Comparison of ENCODE assay signal across 21 cellular contexts in the genomic region with DNA sequence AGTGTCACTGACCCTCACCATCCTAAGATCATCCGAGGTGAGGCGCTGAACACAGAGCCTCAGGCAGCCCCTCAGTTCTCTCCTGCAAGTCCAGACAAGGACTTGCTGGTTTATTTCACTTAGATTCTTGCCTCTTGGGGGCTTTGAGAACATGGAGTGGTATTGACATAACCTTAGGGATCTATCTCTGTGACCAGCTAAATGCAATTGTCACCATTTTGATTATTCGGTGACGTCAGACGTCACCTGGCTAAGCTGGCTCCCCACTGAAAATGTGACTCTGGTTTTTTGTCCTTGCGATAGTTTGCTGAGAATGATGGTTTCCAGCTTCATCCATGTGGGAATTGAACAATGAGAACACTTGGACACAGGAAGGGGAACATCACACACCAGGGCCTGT. TPM values are rescaled to one million over a fixed set of nuclear protein-coding genes. Genes with fewer than 3 reads are reported as not detected.
A peak's percentile ranks its signal among the peaks of the same experiment; 100 is the strongest.
DNase-seq lines count a peak whose midpoint lies in the region; ATAC-seq, FAIRE-seq and TF ChIP-seq lines count a peak whose summit lies in the region.
"Had no signal": no experiment of that assay in that cellular context is flagged by ENCODE, and none has a peak within 500 bp of the region (broad histone marks: within the 10 kb centered on the region; RNA-seq: fewer than 3 reads in every experiment).

No MANE protein-coding gene starts in this region.

- TF ChIP-seq POLR2A in HepG2 (IDR thresholded peaks at IDR 0.05; ENCODE audit: insufficient read depth in 1 of 2, low read depth in 2 of 2, low read length in 2 of 2) (no peak), right lobe of liver (IDR thresholded peaks at IDR 0.05) (no peak), K562 (conservative IDR thresholded peaks at IDR 0.05) (no peak)

- no peak overlapping the region for H4K8ac ChIP-seq in neuronal stem cell (ENCODE audit: low read depth, low read length)

- ATAC-seq in HepG2 (no peak), right lobe of liver (no peak), K562 (no peak)
- no peak for ATAC-seq in effector memory CD8-positive, alpha-beta T cell (replicated peaks)
- ATAC-seq: CD8-positive, alpha-beta T cell had no signal

- H3K4me3 ChIP-seq in HepG2 (replicated peaks in 1 of 3; ENCODE audit: insufficient read depth in 1 of 3, low read depth in 2 of 3, low read length in 3 of 3) (no peak overlapping the region), right lobe of liver (no peak overlapping the region), K562 (no peak overlapping the region), neuronal stem cell (ENCODE audit: low read length in 2 of 2) (no peak overlapping the region)
- H3K4me3 ChIP-seq: BLaER1, GM23248, HAP-1 had no signal

- H4K91ac ChIP-seq in neuronal stem cell (ENCODE audit: low read depth, low read length, poor library complexity) = no peak overlapping the region

- no peaks in the 10 kb centered on the region for H4K20me1 ChIP-seq in HepG2 (ENCODE audit: insufficient read depth, low read length)
- no peaks in the 10 kb centered on the region for H4K20me1 ChIP-seq in K562 (replicated peaks; ENCODE audit: control insufficient read depth, insufficient read depth, low read length)
- H4K20me1 ChIP-seq: BLaER1 had no signal

- no peaks in the 10 kb centered on the region for H3K36me3 Mint-ChIP-seq in effector memory CD8-positive, alpha-beta T cell (ENCODE audit: insufficient read depth)
- H3K36me3 Mint-ChIP-seq: CD4-positive, CD25-positive, alpha-beta regulatory T cell; CD8-positive, alpha-beta T cell had no signal

- H3K4me2 ChIP-seq in HepG2 (ENCODE audit: low read depth, low read length) (no peak overlapping the region), K562 (ENCODE audit: insufficient read depth, low read length) (no peak overlapping the region), neuronal stem cell (ENCODE audit: insufficient read depth, low read length, poor library complexity, severe bottlenecking) (no peak overlapping the region)
- H3K4me2 ChIP-seq: BLaER1 had no signal

- H3K79me2 ChIP-seq in HepG2 (ENCODE audit: insufficient read depth, low read length) = no peaks in the 10 kb centered on the region
- H3K79me2 ChIP-seq in K562 (ENCODE audit: control insufficient read depth, insufficient read depth, low read length) = no peaks in the 10 kb centered on the region

- H2BK15ac ChIP-seq in neuronal stem cell (ENCODE audit: low read length) = peak overlapping the region; percentile 61

- H3K4ac ChIP-seq in neuronal stem cell (ENCODE audit: low read length) = no peak overlapping the region

- CTCF ChIA-PET in HepG2 (lab: Yijun Ruan, JAX; ENCODE audit: low intra/inter-chr PET ratio, low total read pairs) = no interaction called here
- CTCF ChIA-PET in K562 (lab: Yijun Ruan, JAX; ENCODE audit: low intra/inter-chr PET ratio) = no interaction called here

- no peaks in the 10 kb centered on the region for H3K4me1 Mint-ChIP-seq in effector memory CD8-positive, alpha-beta T cell (ENCODE audit: low read depth in 2 of 2)

- H3K27ac ChIP-seq in HepG2 (ENCODE audit: extremely low read length, insufficient read depth, low read length) (no peak overlapping the region), right lobe of liver (no peak overlapping the region), K562 (ENCODE audit: extremely low read depth, low read depth, low read length) (no peak overlapping the region), neuronal stem cell (replicated peaks; ENCODE audit: low read length) (no peak overlapping the region), caudate nucleus (ENCODE audit: low read depth, low read length) (no peak overlapping the region)
- H3K27ac ChIP-seq: 22Rv1, C4-2B, GM23248 had no signal

- TF ChIP-seq RAD21 in HepG2 (CRISPR knock-in tag; IDR thresholded peaks at IDR 0.05) (no peak), K562 (CRISPR knock-in tag; conservative IDR thresholded peaks at IDR 0.05 in 1 of 2, IDR thresholded peaks at IDR 0.05 in 1 of 2) (no peak)

- no peak overlapping the region for H3K14ac ChIP-seq in neuronal stem cell (ENCODE audit: low read length)

- no peak overlapping the region for H3K9ac ChIP-seq in HepG2 (ENCODE audit: insufficient read depth, low read depth, low read length)
- H3K9ac ChIP-seq in K562 (ENCODE audit: insufficient read depth in 1 of 2, low read depth in 2 of 2, low read length in 2 of 2) = no peak overlapping the region
- peak overlapping the region; percentile 7 for H3K9ac ChIP-seq in neuronal stem cell (ENCODE audit: low read depth, low read length, poor library complexity)
- H3K9ac ChIP-seq: BLaER1, GM23248 had no signal

- H2BK12ac ChIP-seq in neuronal stem cell (ENCODE audit: low read length) = no peak overlapping the region

- no peak overlapping the region for H3K23ac ChIP-seq in neuronal stem cell (ENCODE audit: low read depth, low read length, poor library complexity)

- H2AK5ac ChIP-seq in neuronal stem cell (ENCODE audit: low read depth, low read length) = no peak overlapping the region

- H3K4me3 Mint-ChIP-seq in effector memory CD8-positive, alpha-beta T cell = no peak overlapping the region
- H3K4me3 Mint-ChIP-seq: B cell; CD4-positive, CD25-positive, alpha-beta regulatory T cell; CD8-positive, alpha-beta T cell; HFFc6 had no signal

- H2AFZ ChIP-seq in HepG2 (ENCODE audit: low read length) (no peak overlapping the region), K562 (ENCODE audit: low read depth, low read length) (no peak overlapping the region), neuronal stem cell (ENCODE audit: low read length) (no peak overlapping the region)
- H2AFZ ChIP-seq: GM23248 had no signal

- no peaks in the 10 kb centered on the region for H3K9me3 Mint-ChIP-seq in effector memory CD8-positive, alpha-beta T cell
- H3K9me3 Mint-ChIP-seq: CD8-positive, alpha-beta T cell had no signal

- TF ChIP-seq EP300 in HepG2 (IDR thresholded peaks at IDR 0.05; ENCODE audit: low read depth in 2 of 2, low read length in 2 of 2) (no peak), HepG2 (CRISPR knock-in tag; IDR thresholded peaks at IDR 0.05; ENCODE audit: borderline replicate concordance) (no peak), K562 (IDR thresholded peaks at IDR 0.05; ENCODE audit: low read length) (no peak)

- H3K9me3 ChIP-seq in HepG2 (ENCODE audit: low read length) = no peaks in the 10 kb centered on the region
- H3K9me3 ChIP-seq in right lobe of liver = no peaks in the 10 kb centered on the region
- no peaks in the 10 kb centered on the region for H3K9me3 ChIP-seq in K562 (replicated peaks; ENCODE audit: control insufficient read depth, insufficient read depth, low read depth, low read length)
- H3K9me3 ChIP-seq in neuronal stem cell (replicated peaks in 1 of 2; ENCODE audit: control insufficient read depth in 2 of 2, insufficient read depth in 1 of 2, low read depth in 1 of 2, low read length in 2 of 2) = no peaks in the 10 kb centered on the region
- H3K9me3 ChIP-seq: BLaER1, Caco-2, HAP-1 had no signal

- TF ChIP-seq CTCF in HepG2 (CRISPR knock-in tag; IDR thresholded peaks at IDR 0.05) (no peak), right lobe of liver (IDR thresholded peaks at IDR 0.05) (no peak), K562 (IDR thresholded peaks at IDR 0.05 in 2 of 3, conservative IDR thresholded peaks at IDR 0.05 in 1 of 3; ENCODE audit: insufficient read depth in 2 of 3, low read depth in 1 of 3, low read length in 3 of 3) (no peak)

- no peaks in the 10 kb centered on the region for H3K27me3 Mint-ChIP-seq in effector memory CD8-positive, alpha-beta T cell
- H3K27me3 Mint-ChIP-seq: B cell; CD4-positive, CD25-positive, alpha-beta regulatory T cell had no signal

- no peak overlapping the region for H2BK5ac ChIP-seq in neuronal stem cell (ENCODE audit: low read length)

- BruUV-seq in HepG2 (replicated peaks; lab: Mats Ljungman, UMichigan) (no TSS peak), K562 (replicated peaks; lab: Mats Ljungman, UMichigan) (no TSS peak)

- DNase-seq in HepG2 (ENCODE audit: low spot score) (no peak), right lobe of liver (no peak), K562 (ENCODE audit: extremely low read depth in 1 of 4, low spot score in 3 of 4) (no peak), neuronal stem cell (ENCODE audit: low spot score) (no peak), caudate nucleus (lab: John Stamatoyannopoulos, UW) (no peak)
- no peak for DNase-seq in effector memory CD8-positive, alpha-beta T cell
- DNase-seq: Caco-2; CD4-positive, CD25-positive, alpha-beta regulatory T cell; CD8-positive, alpha-beta T cell; DMS153; DND-41; GM23248; HFFc6 had no signal

- H2BK120ac ChIP-seq in neuronal stem cell (ENCODE audit: low read depth, low read length) = no peak overlapping the region

- no peak for FAIRE-seq in HepG2 (lab: Jason Lieb, UNC)
- FAIRE-seq in K562 (lab: Jason Lieb, UNC) = peak; percentile 29
- FAIRE-seq: A204.1, G401.6, H54 had no signal

- no peak overlapping the region for H3K27ac Mint-ChIP-seq in effector memory CD8-positive, alpha-beta T cell
- H3K27ac Mint-ChIP-seq: B cell; CD4-positive, CD25-positive, alpha-beta regulatory T cell; CD8-positive, alpha-beta T cell; HFFc6 had no signal

- POLR2A ChIA-PET in HepG2 (lab: Yijun Ruan, JAX) (no interaction called here), K562 (lab: Yijun Ruan, JAX) (no interaction called here)

- H3K27me3 ChIP-seq in HepG2 (ENCODE audit: control insufficient read depth in 1 of 2, insufficient read depth in 2 of 2, low read length in 2 of 2) (peaks cover 3 to 19% of the 10 kb centered on the region in 2 experiments; a peak in 3 of 5 replicates), right lobe of liver (no peaks in the 10 kb centered on the region), K562 (ENCODE audit: control insufficient read depth in 2 of 2, insufficient read depth in 2 of 2, low read length in 2 of 2) (peaks cover 22 to 60% of the 10 kb centered on the region in 2 experiments; a peak in 4 of 5 replicates), neuronal stem cell (ENCODE audit: control insufficient read depth in 3 of 3, insufficient read depth in 3 of 3, low read depth in 1 of 3, low read length in 3 of 3) (no peaks in the 10 kb centered on the region)
- H3K27me3 ChIP-seq: BLaER1 had no signal

- 49% methylated on average over 4 of the region's 6 CpGs for WGBS in HepG2 (ENCODE audit: low lambda C conversion rate)
- 87% methylated on average over 3 of the region's 6 CpGs for WGBS in right lobe of liver (ENCODE audit: insufficient coverage, low coverage, low lambda C conversion rate, missing lambda C conversion rate)
- 4% methylated on average over 6 of the region's 6 CpGs for WGBS in K562 (ENCODE audit: insufficient coverage, low coverage, missing lambda C conversion rate)
- WGBS in neuronal stem cell (ENCODE audit: extremely low coverage in 2 of 2, insufficient read length in 2 of 2, insufficient replicate concordance in 1 of 2), 2 donors = no CpG with 5 or more reads among the region's 6 CpGs

- H3K36me3 ChIP-seq in HepG2 (replicated peaks in 1 of 2; ENCODE audit: control insufficient read depth in 1 of 2, insufficient read depth in 2 of 2, low read length in 2 of 2) = no peaks in the 10 kb centered on the region
- H3K36me3 ChIP-seq in right lobe of liver = no peaks in the 10 kb centered on the region
- H3K36me3 ChIP-seq in K562 (ENCODE audit: control insufficient read depth, insufficient read depth, low read length) = no peaks in the 10 kb centered on the region
- H3K36me3 ChIP-seq in neuronal stem cell (replicated peaks in 1 of 2; ENCODE audit: control insufficient read depth in 2 of 2, insufficient read depth in 2 of 2, low read length in 2 of 2) = no peaks in the 10 kb centered on the region
- H3K36me3 ChIP-seq: BLaER1, HAP-1 had no signal

- no peaks in the 10 kb centered on the region for H3K9me1 ChIP-seq in K562 (ENCODE audit: control insufficient read depth, insufficient read depth, low read length)

- in situ Hi-C loops in HepG2 (cut with HindIII; ENCODE audit: extremely low pct_ligation_motif_present, low pct_unique_long_range_greater_than_20kb) = no loop called here
- in situ Hi-C loops in K562 (cut with MboI) = no loop called here

- H3K18ac ChIP-seq in neuronal stem cell (ENCODE audit: low read length) = no peak overlapping the region

- no peaks in the 10 kb centered on the region for H3K79me1 ChIP-seq in neuronal stem cell (ENCODE audit: low read depth, low read length)

- intact Hi-C loops in HepG2 (cut with micrococcal nuclease; ENCODE audit: unreplicated experiment) (no loop called here), right lobe of liver (cut with DNase I) (no loop called here), K562 (cut with micrococcal nuclease) (no loop called here)

- H3K4me1 ChIP-seq in HepG2 (ENCODE audit: insufficient read depth, low read length) (no peaks in the 10 kb centered on the region), right lobe of liver (no peaks in the 10 kb centered on the region), K562 (replicated peaks in 1 of 2; ENCODE audit: control insufficient read depth in 2 of 2, insufficient read depth in 2 of 2, low read length in 2 of 2) (no peaks in the 10 kb centered on the region), neuronal stem cell (ENCODE audit: control insufficient read depth in 2 of 2, insufficient read depth in 1 of 2, low read depth in 1 of 2, low read length in 2 of 2) (no peaks in the 10 kb centered on the region)
- H3K4me1 ChIP-seq: Caco-2, HAP-1 had no signal

RNA-seq across cellular contexts. Expression of a gene that starts 49.2 kb away (rescaled TPM):
- total RNA-seq in HepG2 (2016; rRNA removed; fragmentation: Illumina TruSeq; extraction: Trizol) (0.02 and 0.04 TPM in 2 replicates), right lobe of liver (1 to 10 TPM; 1.4 to 3.4 (median 1.8) TPM), K562 (2014; rRNA removed) (5.2 and 6.4 TPM in 2 replicates), K562 (2014; rRNA removed; fragmentation: Illumina TruSeq; extraction: Trizol) (9.6 and 9.9 TPM in 2 replicates), K562 (2015; rRNA removed; fragmentation: Illumina TruSeq; extraction: Trizol) (7.3 and 7.6 TPM in 2 replicates), K562 (2021) (12.1 and 13.6 TPM in 2 replicates)
- total RNA-seq in HepG2 (2016; cell fraction: cytosol; rRNA removed; fragmentation: Illumina TruSeq; extraction: Trizol; ENCODE audit: low read depth) = not detected in 2 replicates
- 0.02 TPM in 1 of 2 replicates, not detected in the other for total RNA-seq in HepG2 (2016; cell fraction: insoluble cytoplasmic fraction; rRNA removed; fragmentation: Illumina TruSeq; extraction: Trizol)
- not detected in 2 replicates for total RNA-seq in HepG2 (2016; cell fraction: membrane; rRNA removed; fragmentation: Illumina TruSeq; extraction: Trizol)
- 0.03 TPM in 1 of 2 replicates, not detected in the other for total RNA-seq in HepG2 (2016; cell fraction: nucleus; rRNA removed; fragmentation: Illumina TruSeq; extraction: Trizol)
- polyA plus RNA-seq in HepG2 (2011; rRNA removed) (0.01 TPM in 2 replicates), K562 (2011; rRNA removed) (8.4 and 10.0 TPM in 2 replicates), K562 (2014; fragmentation: Illumina TruSeq; extraction: Trizol) (7.8 and 9.2 TPM in 2 replicates), K562 (2014; fragmentation: Nextera tagmentation; extraction: Ambion mirVana) (1 to 10 TPM; 1.2 TPM), K562 (2014; rRNA removed) (6.2 and 6.5 TPM in 2 replicates)
- 0.01 TPM in 2 replicates for polyA plus RNA-seq in HepG2 (2011; cell fraction: cytosol; rRNA removed)
- polyA plus RNA-seq in HepG2 (2011; cell fraction: nucleus; rRNA removed) = 0.02 and 0.06 TPM in 2 replicates
- not detected in 2 replicates for polyA plus RNA-seq in HepG2 (2012)
- not detected in 2 replicates for polyA plus RNA-seq in HepG2 (2016; cell fraction: cytosol; fragmentation: Illumina TruSeq; extraction: Trizol; ENCODE audit: low read depth)
- polyA plus RNA-seq in HepG2 (2016; cell fraction: insoluble cytoplasmic fraction; fragmentation: Illumina TruSeq; extraction: Trizol; ENCODE audit: low read depth) = not detected in 2 replicates
- not detected in 2 replicates for polyA plus RNA-seq in HepG2 (2016; cell fraction: membrane; fragmentation: Illumina TruSeq; extraction: Trizol; ENCODE audit: low read depth)
- polyA plus RNA-seq in HepG2 (2016; cell fraction: nucleus; fragmentation: Illumina TruSeq; extraction: Trizol; ENCODE audit: insufficient read depth, low read depth) = not detected in 2 replicates
- polyA minus RNA-seq in HepG2 (2011; rRNA and poly(A)+ RNA removed; ENCODE audit: low replicate concordance) = 0.14 and 27.7 TPM in 2 replicates
- 0.09 and 0.69 TPM in 2 replicates for polyA minus RNA-seq in HepG2 (2011; cell fraction: cytosol; rRNA and poly(A)+ RNA removed)
- 0.12 and 0.13 TPM in 2 replicates for polyA minus RNA-seq in HepG2 (2011; cell fraction: nucleus; rRNA and poly(A)+ RNA removed)
- 51.8 and 114 TPM in 2 replicates for total RNA-seq in K562 (2011; cell fraction: chromatin; rRNA removed; ENCODE audit: low replicate concordance)
- total RNA-seq in K562 (2011; cell fraction: nucleolus; rRNA removed) = 23.8 and 29.5 TPM in 2 replicates
- total RNA-seq in K562 (2011; cell fraction: nucleoplasm; rRNA removed) = 50.7 and 67.7 TPM in 2 replicates
- 4.1 and 7.4 TPM in 2 replicates for polyA plus RNA-seq in K562 (2011; cell fraction: cytosol; rRNA removed)
- 23.9 and 27.9 TPM in 2 replicates for polyA plus RNA-seq in K562 (2011; cell fraction: nucleus; rRNA removed)
- 5.0 and 6.9 TPM in 2 replicates for polyA plus RNA-seq in K562 (2012)
- 17.7 and 30.0 TPM in 2 replicates for polyA minus RNA-seq in K562 (2011; rRNA and poly(A)+ RNA removed)
- 8.5 and 9.5 TPM in 2 replicates for polyA minus RNA-seq in K562 (2011; cell fraction: cytosol; rRNA and poly(A)+ RNA removed)
- polyA minus RNA-seq in K562 (2011; cell fraction: nucleus; rRNA and poly(A)+ RNA removed) = 18.8 and 35.8 TPM in 2 replicates
- polyA plus RNA-seq in neuronal stem cell (2013, experiment 1 of 2) = 1.8 TPM
- polyA plus RNA-seq in neuronal stem cell (2013, experiment 2 of 2) = 1.7 TPM
- total RNA-seq: Caco-2 had no signal
- polyA plus RNA-seq: GM23248 had no signal
